Comparison of ENCODE assay signal across 11 cellular contexts in genomic region chr2:36059684-36060083, GRCh38.
A peak's percentile ranks its signal among the peaks of the same experiment; 100 is the strongest.
DNase-seq lines count a peak whose midpoint lies in the region; ATAC-seq and TF ChIP-seq lines count a peak whose summit lies in the region.
"Had no signal": no experiment of that assay in that cellular context is flagged by ENCODE, and none has a peak within 500 bp of the region (broad histone marks: within the 10 kb centered on the region; RNA-seq: fewer than 3 reads in every experiment).

No MANE protein-coding gene starts in this region.

- intact Hi-C loops in mammary epithelial cell (cut with micrococcal nuclease), result no loop called here

- no peak for TF ChIP-seq POLR2A in suprapubic skin (IDR thresholded peaks at IDR 0.05)

- in situ Hi-C loops in mammary epithelial cell (cut with MboI; ENCODE audit: low sequenced_read_pairs in 2 of 2), result no loop called here

- TF ChIP-seq CTCF in GM06990 (IDR thresholded peaks at IDR 0.05; ENCODE audit: insufficient read depth, low read length, poor library complexity, severe bottlenecking), result no peak
- no peak for TF ChIP-seq CTCF in GM20000 (IDR thresholded peaks at IDR 0.05; ENCODE audit: extremely low read depth, missing control alignments)
- TF ChIP-seq CTCF in suprapubic skin (IDR thresholded peaks at IDR 0.05), result no peak
- no peak for TF ChIP-seq CTCF in mammary epithelial cell (conservative IDR thresholded peaks at IDR 0.05 in 1 of 2, IDR thresholded peaks at IDR 0.05 in 1 of 2; ENCODE audit: extremely low read depth in 1 of 2, insufficient read depth in 1 of 2, low read depth in 1 of 2, low read length in 2 of 2)

- H4K20me1 ChIP-seq in mammary epithelial cell (ENCODE audit: insufficient read depth, low read length), result peaks cover 2% of the 10 kb centered on the region

- H3K9me3 ChIP-seq in suprapubic skin (no peaks in the 10 kb centered on the region), mammary epithelial cell (replicated peaks; ENCODE audit: insufficient read depth, low read length) (no peaks in the 10 kb centered on the region)

- no peaks in the 10 kb centered on the region for H3K79me2 ChIP-seq in mammary epithelial cell (ENCODE audit: insufficient read depth, low read length)

- no peaks in the 10 kb centered on the region for H3K27me3 ChIP-seq in GM06990 (replicated peaks; ENCODE audit: control insufficient read depth, insufficient read depth, low read length)
- no peaks in the 10 kb centered on the region for H3K27me3 ChIP-seq in suprapubic skin
- H3K27me3 ChIP-seq in mammary epithelial cell (ENCODE audit: insufficient read depth, low read length), result no peaks in the 10 kb centered on the region

- DNase-seq in GM06990 (ENCODE audit: extremely low read depth, insufficient read length), result peak; percentile 20
- peak; percentile 19 for DNase-seq in GM20000 (ENCODE audit: low spot score)
- peak; percentile 4 for DNase-seq in SIG-M5 (lab: John Stamatoyannopoulos, UW)
- no peak for DNase-seq in stimulated activated CD4-positive, alpha-beta T cell treated with anti-CD3 and anti-CD28 coated beads, Interleukin-1b, Interleukin-23, amount 100 ng/mL, for 48 hours
- no peak for DNase-seq in suprapubic skin (ENCODE audit: low spot score in 2 of 2)
- DNase-seq in mammary epithelial cell, result no peak
- no peak for DNase-seq in NCI-H82 (lab: John Stamatoyannopoulos, UW)
- DNase-seq: HFFc6, NCI-H69 had no signal

- no peak overlapping the region for H2AFZ ChIP-seq in mammary epithelial cell (ENCODE audit: low read depth, low read length)

- no peak overlapping the region for H3K9ac ChIP-seq in mammary epithelial cell (ENCODE audit: insufficient read depth, low read length)

- no peaks in the 10 kb centered on the region for H3K36me3 ChIP-seq in GM06990 (ENCODE audit: control insufficient read depth, insufficient read depth, low read length)
- no peaks in the 10 kb centered on the region for H3K36me3 ChIP-seq in suprapubic skin
- no peaks in the 10 kb centered on the region for H3K36me3 ChIP-seq in mammary epithelial cell (ENCODE audit: insufficient read depth, low read length)

- dilution Hi-C loops in mammary epithelial cell (cut with HindIII; ENCODE audit: low sequenced_read_pairs), result no loop called here

- H3K4me3 ChIP-seq in GM06990 (replicated peaks; ENCODE audit: low read depth, low read length) (no peak overlapping the region), suprapubic skin (no peak overlapping the region), mammary epithelial cell (replicated peaks in 1 of 3; ENCODE audit: insufficient read depth in 1 of 3, low read depth in 2 of 3, low read length in 3 of 3) (no peak overlapping the region)
- H3K4me3 ChIP-seq: coronary artery had no signal

- H3K4me1 ChIP-seq in suprapubic skin (no peaks in the 10 kb centered on the region), mammary epithelial cell (ENCODE audit: insufficient read depth, low read length) (no peaks in the 10 kb centered on the region)

- no peak overlapping the region for H3K27ac ChIP-seq in suprapubic skin
- no peak overlapping the region for H3K27ac ChIP-seq in mammary epithelial cell (ENCODE audit: insufficient read depth, low read depth, low read length)
- H3K27ac ChIP-seq: coronary artery had no signal

- CTCF ChIA-PET in mammary epithelial cell (lab: Charles Lee; ENCODE audit: low non-redundant PET), result no interaction called here

- H3K4me2 ChIP-seq in mammary epithelial cell (ENCODE audit: insufficient read depth, low read depth, low read length), result no peak overlapping the region

- no peak for TF ChIP-seq EP300 in suprapubic skin (IDR thresholded peaks at IDR 0.05)

- peak; percentile 100 for ATAC-seq in HG03103 (IDR thresholded peaks at IDR 0.05; ENCODE audit: low read depth, unreplicated experiment)

- BruUV-seq in mammary epithelial cell (replicated peaks; lab: Mats Ljungman, UMichigan), result no TSS peak

Comparison
In these comparisons a context has a peak if more than half of its experiments do, and no peak if none do; other contexts are left out.
1. DNase-seq: peak in GM06990 (single experiment), GM20000 (single experiment) and SIG-M5 (single experiment); none in stimulated activated CD4-positive, alpha-beta T cell treated with anti-CD3 and anti-CD28 coated beads, Interleukin-1b, Interleukin-23, amount 100 ng/mL, for 48 hours (single experiment), suprapubic skin (0 of 2), mammary epithelial cell (single experiment) and NCI-H82 (single experiment).